9 cellular contexts compared by ENCODE assay signal in the genomic region with DNA sequence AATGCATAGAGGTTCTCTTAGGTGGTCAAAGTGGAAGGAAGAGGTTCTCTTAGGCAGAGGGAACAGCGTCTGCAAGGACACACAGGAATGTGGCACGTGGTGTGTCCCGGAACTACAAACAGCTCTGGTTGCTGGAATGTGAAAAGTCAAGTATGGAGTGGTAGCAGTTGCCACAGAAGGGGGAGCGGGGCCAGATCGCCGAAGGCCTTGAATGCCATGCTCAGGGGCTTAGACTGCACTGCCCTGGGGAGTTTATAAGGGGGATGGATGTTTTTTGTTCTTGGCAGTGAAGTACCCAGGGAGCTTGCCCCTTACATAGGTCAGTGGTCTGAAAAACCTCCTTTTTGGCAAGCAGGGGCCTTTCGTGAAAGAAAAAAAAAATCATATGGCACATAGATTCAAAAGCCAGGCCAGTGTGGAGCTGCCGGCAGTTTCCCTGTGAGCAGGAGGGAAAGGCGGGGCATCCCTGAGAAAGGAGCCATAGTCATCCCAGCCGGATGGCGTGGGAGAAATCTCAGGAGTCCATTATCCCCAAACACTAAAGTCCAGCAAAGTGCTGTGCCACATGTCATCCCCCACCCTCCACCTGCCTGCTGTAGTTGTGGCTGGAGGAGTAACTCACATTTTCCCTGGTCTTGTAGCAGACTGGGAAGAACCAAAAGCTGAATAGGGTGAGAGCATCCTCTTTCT. TPM values are rescaled to one million over a fixed set of nuclear protein-coding genes. Genes with fewer than 3 reads are reported as not detected.
DNase-seq lines count a peak whose midpoint lies in the region; ATAC-seq and TF ChIP-seq lines count a peak whose summit lies in the region.
"Had no signal": no experiment of that assay in that cellular context is flagged by ENCODE, and none has a peak within 500 bp of the region (broad histone marks: within the 10 kb centered on the region; RNA-seq: fewer than 3 reads in every experiment).

No MANE protein-coding gene starts in this region.

- peaks cover 0 to 2% (median 0%) of the 10 kb centered on the region in 11 donors for H3K9me3 Mint-ChIP-seq in naive thymus-derived CD4-positive, alpha-beta T cell

- H3K9me1 ChIP-seq in IMR-90 (ENCODE audit: insufficient read depth, low read length) = no peaks in the 10 kb centered on the region

- H3K18ac ChIP-seq in IMR-90 (ENCODE audit: low read depth, low read length) = no peak overlapping the region

- H3K9me3 ChIP-seq in IMR-90 (ENCODE audit: control insufficient read depth, insufficient read depth, low read length) = no peaks in the 10 kb centered on the region
- H3K9me3 ChIP-seq in colonic mucosa = no peaks in the 10 kb centered on the region
- H3K9me3 ChIP-seq in naive thymus-derived CD4-positive, alpha-beta T cell (ENCODE audit: control insufficient read depth in 2 of 3, low read length in 3 of 3) = no peaks in the 10 kb centered on the region
- H3K9me3 ChIP-seq: adrenal gland had no signal

- H4K8ac ChIP-seq in IMR-90 (ENCODE audit: low read depth in 2 of 2, low read length in 2 of 2) = peak overlapping the region; percentile 95 to 98; a peak in 3 of 4 replicates

- no peaks in the 10 kb centered on the region; the same call in 1 of the 2 replicates for H3K27me3 ChIP-seq in IMR-90 (ENCODE audit: control insufficient read depth, insufficient read depth, low read length)
- H3K27me3 ChIP-seq in colonic mucosa = no peaks in the 10 kb centered on the region
- no peaks in the 10 kb centered on the region for H3K27me3 ChIP-seq in naive thymus-derived CD4-positive, alpha-beta T cell (ENCODE audit: control insufficient read depth in 2 of 2, insufficient read depth in 2 of 2, low read length in 2 of 2)
- H3K27me3 ChIP-seq: adrenal gland had no signal

- H2AK5ac ChIP-seq in IMR-90 (ENCODE audit: low read depth, low read length) = peak overlapping the region; percentile 78

- peak overlapping the region; percentile 56; the same call in 1 of the 2 replicates for H2BK20ac ChIP-seq in IMR-90 (ENCODE audit: low read depth, low read length)

- H2AK9ac ChIP-seq in IMR-90 (replicated peaks; ENCODE audit: low read depth, low read length, poor library complexity) = peak overlapping the region; percentile 98

- intact Hi-C loops in IMR-90 (cut with micrococcal nuclease) = loop anchor here (10.0 kb wide), 4 partner anchors 360 to 1490 kb away; a partner anchor contains a TSS
- intact Hi-C loops in colonic mucosa (cut with DNase I) = loop anchor here (5.0 kb wide), 1 partner anchor 183 kb away; no protein-coding TSS in a partner anchor
- intact Hi-C loops in naive thymus-derived CD4-positive, alpha-beta T cell (cut with micrococcal nuclease) = loop anchor here in 1 of 2 donors (5.0 kb wide), 1 partner anchor 273 kb away; no protein-coding TSS in a partner anchor

- TF ChIP-seq CTCF in AG10803 (conservative IDR thresholded peaks at IDR 0.05; ENCODE audit: low read length) (no peak), IMR-90 (conservative IDR thresholded peaks at IDR 0.05; ENCODE audit: low read depth, low read length) (no peak), colonic mucosa (IDR thresholded peaks at IDR 0.05) (no peak)

- H3K9ac ChIP-seq in IMR-90 (ENCODE audit: low read depth, low read length) (no peak overlapping the region), colonic mucosa (ENCODE audit: low read depth in 2 of 2, low read length in 2 of 2) (peak overlapping the region; percentile 57 to 70)

- H3K14ac ChIP-seq in IMR-90 (replicated peaks; ENCODE audit: low read depth, low read length) = peak overlapping the region; percentile 64

- H3K27ac ChIP-seq in IMR-90 (ENCODE audit: insufficient read depth, low read length) (no peak overlapping the region), colonic mucosa (no peak overlapping the region)
- H3K27ac ChIP-seq in naive thymus-derived CD4-positive, alpha-beta T cell (ENCODE audit: low read depth, low read length) = peak overlapping the region; percentile 63

- peak overlapping the region; percentile 64; the same call in 2 of the 3 replicates for H2BK15ac ChIP-seq in IMR-90 (ENCODE audit: low read depth, low read length)

- H2AFZ ChIP-seq in IMR-90 (replicated peaks; ENCODE audit: low read length, poor library complexity) = peak overlapping the region; percentile 100

- in situ Hi-C loops in IMR-90 (cut with MboI; ENCODE audit: low sequenced_read_pairs) = loop anchor here (5.0 to 10.0 kb wide), 2 partner anchors 180 to 443 kb away; no protein-coding TSS in a partner anchor

- H3K4me1 ChIP-seq in IMR-90 (ENCODE audit: control insufficient read depth, insufficient read depth, low read length) = peaks cover 4% of the 10 kb centered on the region
- peaks cover 3% of the 10 kb centered on the region for H3K4me1 ChIP-seq in colonic mucosa
- peaks cover 4 to 11% of the 10 kb centered on the region in 2 donors for H3K4me1 ChIP-seq in naive thymus-derived CD4-positive, alpha-beta T cell (ENCODE audit: control insufficient read depth in 2 of 2, insufficient read depth in 2 of 2, low read length in 2 of 2)

- H3K4me1 Mint-ChIP-seq in naive thymus-derived CD4-positive, alpha-beta T cell = peaks cover 5 to 20% (median 10%) of the 10 kb centered on the region in 7 donors

- whole genome bisulfite sequencing in IMR-90 (ENCODE audit: extremely low coverage in 2 of 2, insufficient read length in 1 of 2), 2 experiments = 75% methylated on average over 3 of the region's 11 CpGs; no CpG with 5 or more reads in 1 of the 2 experiments

- no peak overlapping the region for H3K23ac ChIP-seq in IMR-90 (ENCODE audit: low read depth, low read length)

- DNase-seq in AG10803 (ENCODE audit: low read depth) (peak; percentile 55), IMR-90 (no peak), colonic mucosa (peak; percentile 29), NCI-H1048 (lab: John Stamatoyannopoulos, UW) (no peak), NCI-H1436 (lab: John Stamatoyannopoulos, UW) (no peak), GF-D8 (lab: John Stamatoyannopoulos, UW) (no peak)
- no peak for DNase-seq in naive thymus-derived CD4-positive, alpha-beta T cell

- peak overlapping the region; percentile 51 to 80 (median 74) for H3K4me3 Mint-ChIP-seq in naive thymus-derived CD4-positive, alpha-beta T cell

- H3K27me3 Mint-ChIP-seq in naive thymus-derived CD4-positive, alpha-beta T cell = no peaks in the 10 kb centered on the region

- H3K36me3 ChIP-seq in IMR-90 (ENCODE audit: control insufficient read depth, insufficient read depth, low read length) (no peaks in the 10 kb centered on the region), colonic mucosa (no peaks in the 10 kb centered on the region)
- no peaks in the 10 kb centered on the region for H3K36me3 ChIP-seq in naive thymus-derived CD4-positive, alpha-beta T cell (ENCODE audit: control insufficient read depth in 2 of 3, insufficient read depth in 3 of 3, low read length in 3 of 3)
- H3K36me3 ChIP-seq: adrenal gland had no signal

- H2BK120ac ChIP-seq in IMR-90 (ENCODE audit: low read depth, low read length) = peak overlapping the region; percentile 64

- no peak for TF ChIP-seq RAD21 in IMR-90 (IDR thresholded peaks at IDR 0.05; ENCODE audit: low read length)

- H2BK5ac ChIP-seq in IMR-90 (ENCODE audit: low read depth, low read length, poor library complexity, severe bottlenecking) = no peak overlapping the region

- no peak for ATAC-seq in IMR-90 (ENCODE audit: low read depth)
- ATAC-seq in naive thymus-derived CD4-positive, alpha-beta T cell = no peak
- ATAC-seq in HG03108 (IDR thresholded peaks at IDR 0.05; ENCODE audit: unreplicated experiment) = no peak

- peak overlapping the region; percentile 32 for H3K4me2 ChIP-seq in IMR-90 (ENCODE audit: low read depth, low read length)

- peak overlapping the region; percentile 98 for H3K4ac ChIP-seq in IMR-90 (ENCODE audit: low read depth, low read length)

- H4K5ac ChIP-seq in IMR-90 (ENCODE audit: low read depth, low read length) = peak overlapping the region; percentile 50

- POLR2A ChIA-PET in IMR-90 (lab: Charles Lee; ENCODE audit: unreplicated experiment) = no interaction called here
- POLR2A ChIA-PET in naive thymus-derived CD4-positive, alpha-beta T cell (lab: Charles Lee) = interaction anchor here (0.9 to 3.8 kb wide), 6 partner anchors 33 to 459 kb away, joined by 3 to 32 read pairs (median 8); a partner anchor contains a TSS

- H3K56ac ChIP-seq in IMR-90 (ENCODE audit: extremely low read depth, insufficient read depth, low read length) = no peak overlapping the region

- H3K36me3 Mint-ChIP-seq in naive thymus-derived CD4-positive, alpha-beta T cell = no peaks in the 10 kb centered on the region

- peak overlapping the region; percentile 31 for H4K91ac ChIP-seq in IMR-90 (ENCODE audit: insufficient read depth, low read depth, low read length)

- H4K20me1 ChIP-seq in IMR-90 (ENCODE audit: insufficient read depth, low read length) = no peaks in the 10 kb centered on the region

- peak overlapping the region; percentile 29 to 86 (median 75) for H3K27ac Mint-ChIP-seq in naive thymus-derived CD4-positive, alpha-beta T cell

- no peak for TF ChIP-seq POLR2A in IMR-90 (IDR thresholded peaks at IDR 0.05; ENCODE audit: low read depth, low read length)

- no peaks in the 10 kb centered on the region; a peak in 1 of 4 replicates for H3K79me1 ChIP-seq in IMR-90 (ENCODE audit: low read depth in 1 of 2, low read length in 2 of 2)

- no TSS peak for BruUV-seq in IMR-90 (replicated peaks; lab: Mats Ljungman, UMichigan)

- dilution Hi-C loops in IMR-90 (cut with HindIII; ENCODE audit: low sequenced_read_pairs, unreplicated experiment) = no loop called here

- CTCF ChIA-PET in IMR-90 (lab: Yijun Ruan, JAX) = interaction anchor here (1.6 kb wide), 1 partner anchor 45 kb away, joined by 3 read pairs; a partner anchor contains a TSS
- CTCF ChIA-PET in naive thymus-derived CD4-positive, alpha-beta T cell (lab: Charles Lee) = interaction anchor here (0.5 to 5.6 kb wide), 11 partner anchors 37 to 443 kb away, joined by 3 to 56 read pairs (median 4); a partner anchor contains a TSS

- H3K4me3 ChIP-seq in AG10803 (ENCODE audit: low read length) (peak overlapping the region; percentile 83), IMR-90 (ENCODE audit: insufficient read depth, low read depth, low read length) (peak overlapping the region; percentile 86; the same call in 1 of the 2 replicates), colonic mucosa (peak overlapping the region; percentile 72)
- H3K4me3 ChIP-seq in naive thymus-derived CD4-positive, alpha-beta T cell (ENCODE audit: low read length) = peak overlapping the region; percentile 84

TF ChIP-seq in IMR-90, 13 proteins besides CTCF, POLR2A, EP300 and RAD21 (continues in another document):
- no peak for TF ChIP-seq MAZ (IDR thresholded peaks at IDR 0.05; ENCODE audit: borderline replicate concordance, low read depth, low read length)

RNA-seq across cellular contexts. Expression of a gene that starts 45.4 kb away (rescaled TPM):
- total RNA-seq in IMR-90 (2012; rRNA removed) (53.1 and 60.5 TPM in 2 replicates), colonic mucosa (10 to 100 TPM; 78.4 to 79.8 TPM)
- 156 and 167 TPM in 2 replicates for polyA plus RNA-seq in IMR-90 (2012; rRNA removed)
- 77.9 and 161 TPM in 2 replicates for polyA plus RNA-seq in IMR-90 (2012; cell fraction: cytosol; rRNA removed)
- 103 and 153 TPM in 2 replicates for polyA plus RNA-seq in IMR-90 (2012; cell fraction: nucleus; rRNA removed; ENCODE audit: low replicate concordance)
- 10 to 100 TPM; 65.2 to 79.2 (median 73.2) TPM for total RNA-seq in naive thymus-derived CD4-positive, alpha-beta T cell
- polyA plus RNA-seq in naive thymus-derived CD4-positive, alpha-beta T cell = 100 to 1,000 TPM in 1 of 2 donors, 10 to 100 TPM in 1; 93.5 to 104 TPM

Comparison
In these comparisons a context has a peak if more than half of its experiments do, and no peak if none do; other contexts are left out.
1. DNase-seq: peak in AG10803 (single experiment) and colonic mucosa (single experiment); none in IMR-90 (single experiment), naive thymus-derived CD4-positive, alpha-beta T cell (0 of 9), NCI-H1048 (single experiment), NCI-H1436 (single experiment) and GF-D8 (single experiment).
2. Peak in every context shown above with its lines, with median percentiles within 50 percentile points of each other: H3K4me3 ChIP-seq.